ENCODE assay signal across 1 cellular context in genomic region chr2:233303252-233303651, GRCh38.
TF ChIP-seq lines count a peak whose summit lies in the region.

No MANE protein-coding gene starts in this region.

TF ChIP-seq in H1, 55 proteins besides CTCF, POLR2A, EP300 and RAD21:
- no peak for TF ChIP-seq NANOG (IDR thresholded peaks at IDR 0.05; ENCODE audit: insufficient read depth, low read depth, low read length, poor library complexity, severe bottlenecking)
- TF ChIP-seq, protein P1, sequence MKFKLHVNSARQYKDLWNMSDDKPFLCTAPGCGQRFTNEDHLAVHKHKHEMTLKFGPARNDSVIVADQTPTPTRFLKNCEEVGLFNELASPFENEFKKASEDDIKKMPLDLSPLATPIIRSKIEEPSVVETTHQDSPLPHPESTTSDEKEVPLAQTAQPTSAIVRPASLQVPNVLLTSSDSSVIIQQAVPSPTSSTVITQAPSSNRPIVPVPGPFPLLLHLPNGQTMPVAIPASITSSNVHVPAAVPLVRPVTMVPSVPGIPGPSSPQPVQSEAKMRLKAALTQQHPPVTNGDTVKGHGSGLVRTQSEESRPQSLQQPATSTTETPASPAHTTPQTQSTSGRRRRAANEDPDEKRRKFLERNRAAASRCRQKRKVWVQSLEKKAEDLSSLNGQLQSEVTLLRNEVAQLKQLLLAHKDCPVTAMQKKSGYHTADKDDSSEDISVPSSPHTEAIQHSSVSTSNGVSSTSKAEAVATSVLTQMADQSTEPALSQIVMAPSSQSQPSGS (IDR thresholded peaks at IDR 0.05; ENCODE audit: low read length), result no peak
- TF ChIP-seq SIRT6 (IDR thresholded peaks at IDR 0.05; ENCODE audit: low read length), result no peak
- no peak for TF ChIP-seq RBBP5 (IDR thresholded peaks at IDR 0.05; ENCODE audit: borderline replicate concordance, low read depth, low read length)
- no peak for TF ChIP-seq GTF2F1 (IDR thresholded peaks at IDR 0.05; ENCODE audit: borderline replicate concordance, low read depth, low read length)
- no peak for TF ChIP-seq TBP (IDR thresholded peaks at IDR 0.05; ENCODE audit: low read depth, low read length)
- no peak for TF ChIP-seq POLR2AphosphoS5 (IDR thresholded peaks at IDR 0.05; ENCODE audit: low read depth, low read length)
- no peak for TF ChIP-seq RXRA (IDR thresholded peaks at IDR 0.05; ENCODE audit: insufficient read depth, low read depth, low read length)
- TF ChIP-seq TAF1 (IDR thresholded peaks at IDR 0.05; ENCODE audit: low read depth, low read length), result no peak
- TF ChIP-seq FOSL1 (IDR thresholded peaks at IDR 0.05; ENCODE audit: insufficient read depth, low read depth, low read length), result no peak
- TF ChIP-seq JUN (IDR thresholded peaks at IDR 0.05; ENCODE audit: low read depth, low read length), result no peak
- no peak for TF ChIP-seq BCL11A (IDR thresholded peaks at IDR 0.05; ENCODE audit: low read depth in 2 of 2, low read length in 2 of 2)
- TF ChIP-seq POU5F1 (IDR thresholded peaks at IDR 0.05; ENCODE audit: low read depth, low read length), result no peak
- no peak for TF ChIP-seq CBX8 (IDR thresholded peaks at IDR 0.05; ENCODE audit: borderline replicate concordance, low read depth, low read length)
- TF ChIP-seq TEAD4 (IDR thresholded peaks at IDR 0.05; ENCODE audit: low read depth, low read length), result no peak
- TF ChIP-seq PHF8 (conservative IDR thresholded peaks at IDR 0.05; ENCODE audit: low read depth, low read length), result no peak
- TF ChIP-seq, protein P2, sequence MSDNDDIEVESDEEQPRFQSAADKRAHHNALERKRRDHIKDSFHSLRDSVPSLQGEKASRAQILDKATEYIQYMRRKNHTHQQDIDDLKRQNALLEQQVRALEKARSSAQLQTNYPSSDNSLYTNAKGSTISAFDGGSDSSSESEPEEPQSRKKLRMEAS (IDR thresholded peaks at IDR 0.05), result no peak
- no peak for TF ChIP-seq MAFK (IDR thresholded peaks at IDR 0.05; ENCODE audit: low read depth, low read length)
- TF ChIP-seq SUZ12 (IDR thresholded peaks at IDR 0.05; ENCODE audit: low read length), result no peak
